Comparison of ENCODE assay signal across 23 cellular contexts in the genomic region with DNA sequence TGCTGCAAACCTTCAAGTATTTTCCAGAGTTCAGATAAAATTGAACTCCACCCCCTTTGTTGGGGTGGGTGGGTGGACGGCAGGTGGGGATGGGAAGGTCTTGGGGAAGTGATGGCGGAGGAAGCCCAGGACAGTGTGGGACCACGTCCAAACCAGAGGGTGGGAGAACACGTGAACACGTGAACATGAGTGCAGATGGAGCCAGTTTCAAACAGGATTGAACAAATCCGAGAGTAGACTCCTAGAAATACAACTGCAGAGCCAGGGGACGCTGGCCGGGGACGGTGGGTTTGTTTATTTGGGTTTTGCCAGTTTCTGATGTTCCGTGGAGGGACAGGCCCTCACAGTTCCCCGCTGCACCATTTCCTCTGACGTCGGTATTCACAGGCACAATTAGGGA. TPM values are rescaled to one million over a fixed set of nuclear protein-coding genes. Genes with fewer than 3 reads are reported as not detected.
A peak's percentile ranks its signal among the peaks of the same experiment; 100 is the strongest.
DNase-seq lines count a peak whose midpoint lies in the region; ATAC-seq and TF ChIP-seq lines count a peak whose summit lies in the region.
"Had no signal": no experiment of that assay in that cellular context is flagged by ENCODE, and none has a peak within 500 bp of the region (broad histone marks: within the 10 kb centered on the region; RNA-seq: fewer than 3 reads in every experiment).

No MANE protein-coding gene starts in this region.

- no peak for TF ChIP-seq CTCF in CD8-positive, alpha-beta T cell (IDR thresholded peaks at IDR 0.05)
- TF ChIP-seq CTCF in neural progenitor cell (IDR thresholded peaks at IDR 0.05) (no peak), spleen (IDR thresholded peaks at IDR 0.05 in 8 of 11, conservative IDR thresholded peaks at IDR 0.05 in 3 of 11) (no peak)

- peak overlapping the region; percentile 20 for H3K4me3 ChIP-seq in CD8-positive, alpha-beta T cell (ENCODE audit: low read depth, low read length)
- H3K4me3 ChIP-seq in HUES6 (ENCODE audit: low read depth, low read length): no peak overlapping the region
- H3K4me3 ChIP-seq in ectodermal cell (ENCODE audit: insufficient read depth, low read depth, low read length): no peak overlapping the region
- no peak overlapping the region for H3K4me3 ChIP-seq in neural progenitor cell
- peak overlapping the region in 1 of 8 donors; percentile 35 for H3K4me3 ChIP-seq in spleen
- H3K4me3 ChIP-seq: K562, mucosa of descending colon, sigmoid colon had no signal

- CTCF ChIA-PET in CD8-positive, alpha-beta T cell (lab: Charles Lee): no interaction called here

- H3K27me3 Mint-ChIP-seq in CD8-positive, alpha-beta T cell (ENCODE audit: low read depth): no peaks in the 10 kb centered on the region
- peaks cover 4% of the 10 kb centered on the region for H3K27me3 Mint-ChIP-seq in neural progenitor cell (ENCODE audit: insufficient read depth, low read depth)

- H3K27me3 ChIP-seq in CD8-positive, alpha-beta T cell (ENCODE audit: insufficient read depth, low read length): no peaks in the 10 kb centered on the region
- H3K27me3 ChIP-seq in HUES6 (ENCODE audit: control insufficient read depth, insufficient read depth, low read length) (no peaks in the 10 kb centered on the region), ectodermal cell (ENCODE audit: control insufficient read depth, insufficient read depth, low read length, poor library complexity, severe bottlenecking) (no peaks in the 10 kb centered on the region), neural progenitor cell (no peaks in the 10 kb centered on the region), spleen (replicated peaks in 1 of 7) (peaks cover 0 to 52% (median 0%) of the 10 kb centered on the region in 7 donors)

- H3K27ac ChIP-seq in CD8-positive, alpha-beta T cell (ENCODE audit: low read depth, low read length): no peak overlapping the region
- H3K27ac ChIP-seq in HUES6 (ENCODE audit: low read depth, low read length) (peak overlapping the region; percentile 68), ectodermal cell (ENCODE audit: insufficient read depth, low read depth, low read length, poor library complexity, severe bottlenecking) (peak overlapping the region; percentile 85), neural progenitor cell (peak overlapping the region; percentile 9), spleen (peak overlapping the region in 3 of 8 donors; percentile 62 to 68 (median 66))
- H3K27ac ChIP-seq: sigmoid colon had no signal

- peak overlapping the region; percentile 92 for H3K27ac Mint-ChIP-seq in CD8-positive, alpha-beta T cell
- peak overlapping the region; percentile 86 for H3K27ac Mint-ChIP-seq in neural progenitor cell

- no peaks in the 10 kb centered on the region for H3K79me2 ChIP-seq in neural progenitor cell (ENCODE audit: low read depth)

- peaks cover 26% of the 10 kb centered on the region for H3K4me1 ChIP-seq in CD8-positive, alpha-beta T cell (ENCODE audit: insufficient read depth, low read length)
- H3K4me1 ChIP-seq in HUES6 (ENCODE audit: control insufficient read depth, insufficient read depth, low read length): peaks cover 51% of the 10 kb centered on the region
- H3K4me1 ChIP-seq in ectodermal cell (ENCODE audit: control insufficient read depth, insufficient read depth, low read length): peaks cover 27% of the 10 kb centered on the region
- H3K4me1 ChIP-seq in neural progenitor cell: peaks cover 24% of the 10 kb centered on the region
- peaks cover 0 to 13% (median 0%) of the 10 kb centered on the region in 6 donors for H3K4me1 ChIP-seq in spleen

- H3K4me2 ChIP-seq in neural progenitor cell: no peak overlapping the region

- ATAC-seq in CD8-positive, alpha-beta T cell: no peak
- ATAC-seq in HG02610 (IDR thresholded peaks at IDR 0.05; ENCODE audit: unreplicated experiment): no peak
- ATAC-seq: K562, PC-3 had no signal

- H3K9ac ChIP-seq in HUES6 (ENCODE audit: low read length) (peak overlapping the region; percentile 55), neural progenitor cell (no peak overlapping the region)

- 88 to 90% methylated on average over 13 of the region's 13 CpGs for WGBS in ectodermal cell, 2 experiments
- WGBS in spleen, 5 donors: 67 to 82% (median 76%) methylated on average over 13 of the region's 13 CpGs

- peak overlapping the region; percentile 31 for H2AFZ ChIP-seq in neural progenitor cell (replicated peaks)

- H3K36me3 ChIP-seq in CD8-positive, alpha-beta T cell (ENCODE audit: insufficient read depth, low read length): no peaks in the 10 kb centered on the region
- H3K36me3 ChIP-seq in HUES6 (ENCODE audit: control insufficient read depth, insufficient read depth, low read length) (no peaks in the 10 kb centered on the region), ectodermal cell (ENCODE audit: control insufficient read depth, insufficient read depth, low read length) (no peaks in the 10 kb centered on the region), neural progenitor cell (no peaks in the 10 kb centered on the region), spleen (no peaks in the 10 kb centered on the region)
- H3K36me3 ChIP-seq: sigmoid colon had no signal

- no peak for TF ChIP-seq POLR2A in spleen (IDR thresholded peaks at IDR 0.05)

- H3K4me1 Mint-ChIP-seq in CD8-positive, alpha-beta T cell (ENCODE audit: low read depth): peaks cover 30% of the 10 kb centered on the region
- peaks cover 34% of the 10 kb centered on the region for H3K4me1 Mint-ChIP-seq in neural progenitor cell

- DNase-seq in CD8-positive, alpha-beta T cell: no peak
- no peak for DNase-seq in neural progenitor cell (ENCODE audit: low spot score)
- DNase-seq in spleen: no peak
- no peak for DNase-seq in DMS114 treated with DMSO at 0.1 percent for 48 hours (lab: John Stamatoyannopoulos, UW; ENCODE audit: unreplicated experiment)
- DNase-seq: activated CD4-positive, CD25-positive, alpha-beta regulatory T cell treated with anti-CD3 and anti-CD28 coated beads, Interleukin-2, amount 50 U/mL, for 72 hours; AML-193; DMS 273 treated with DMSO at 0.1 percent for 48 hours; effector memory CD4-positive, alpha-beta T cell; hippocampal formation; left colon; NCI-H1092; NCI-H748 treated with DMSO at 0.1 percent for 48 hours; PC-3; sigmoid colon had no signal

- H3F3A ChIP-seq in neural progenitor cell (ENCODE audit: low read depth): peaks cover 9% of the 10 kb centered on the region

- H4K20me1 ChIP-seq in neural progenitor cell (ENCODE audit: low read depth): no peaks in the 10 kb centered on the region

- POLR2A ChIA-PET in CD8-positive, alpha-beta T cell (lab: Charles Lee): interaction anchor here (0.7 to 2.3 kb wide), 4 partner anchors 11 to 109 kb away, joined by 3 to 10 read pairs (median 5); a partner anchor contains a TSS

- peak overlapping the region; percentile 80 for H3K4me3 Mint-ChIP-seq in CD8-positive, alpha-beta T cell
- H3K4me3 Mint-ChIP-seq in neural progenitor cell: peak overlapping the region; percentile 58

- intact Hi-C loops in CD8-positive, alpha-beta T cell (cut with DNase I, micrococcal nuclease): loop anchor here (5.0 to 10.0 kb wide), 3 partner anchors 69 to 176 kb away; a partner anchor contains a TSS
- intact Hi-C loops in spleen (cut with DNase I; ENCODE audit: low total_unique reads): no loop called here

- H3K9me3 ChIP-seq in CD8-positive, alpha-beta T cell (ENCODE audit: low read length): no peaks in the 10 kb centered on the region
- H3K9me3 ChIP-seq in HUES6 (ENCODE audit: control insufficient read depth, insufficient read depth, low read depth, low read length): 0 out of 2 replicates have a peak, but pooled peaks cover 4% of the 10 kb centered on the region
- no peaks in the 10 kb centered on the region for H3K9me3 ChIP-seq in ectodermal cell (ENCODE audit: control insufficient read depth, low read length)
- peaks cover 4% of the 10 kb centered on the region for H3K9me3 ChIP-seq in neural progenitor cell (ENCODE audit: low read depth)
- peaks cover 2 to 40% (median 33%) of the 10 kb centered on the region in 8 donors for H3K9me3 ChIP-seq in spleen
- H3K9me3 ChIP-seq: mucosa of descending colon had no signal

- peaks cover 20% of the 10 kb centered on the region for H3K9me3 Mint-ChIP-seq in CD8-positive, alpha-beta T cell
- peaks cover 21% of the 10 kb centered on the region for H3K9me3 Mint-ChIP-seq in neural progenitor cell

- H3K36me3 Mint-ChIP-seq in CD8-positive, alpha-beta T cell: peaks cover 21% of the 10 kb centered on the region
- H3K36me3 Mint-ChIP-seq in neural progenitor cell: no peaks in the 10 kb centered on the region

RNA-seq across cellular contexts. Expression of a gene that starts 2.9 kb away (rescaled TPM):
- not detected for total RNA-seq in CD8-positive, alpha-beta T cell
- polyA plus RNA-seq in ectodermal cell (2013, experiment 1 of 4): not detected
- polyA plus RNA-seq in ectodermal cell (2013, experiment 2 of 4): not detected
- polyA plus RNA-seq in ectodermal cell (2013, experiment 3 of 4): not detected
- not detected for polyA plus RNA-seq in ectodermal cell (2013, experiment 4 of 4)
- total RNA-seq in neural progenitor cell (ENCODE audit: low replicate concordance) (not detected in 2 replicates), spleen (not detected)
- polyA plus RNA-seq in spleen: not detected
- total RNA-seq: K562, left colon, mucosa of descending colon, osteocyte, PC-3, sigmoid colon, SK-MEL-5, temporal lobe had no signal
- polyA plus RNA-seq: K562, sigmoid colon had no signal

RNA-seq across cellular contexts. Expression of a gene that starts 8.4 kb away (rescaled TPM):
- total RNA-seq in CD8-positive, alpha-beta T cell: not detected
- polyA plus RNA-seq in ectodermal cell (2013, experiment 1 of 4): not detected
- polyA plus RNA-seq in ectodermal cell (2013, experiment 2 of 4): not detected
- not detected for polyA plus RNA-seq in ectodermal cell (2013, experiment 3 of 4)
- polyA plus RNA-seq in ectodermal cell (2013, experiment 4 of 4): not detected
- total RNA-seq in neural progenitor cell (ENCODE audit: low replicate concordance) (not detected in 2 replicates), spleen (not detected)
- polyA plus RNA-seq in spleen: not detected
- total RNA-seq: K562, left colon, mucosa of descending colon, osteocyte, PC-3, sigmoid colon, SK-MEL-5, temporal lobe had no signal
- polyA plus RNA-seq: adipose tissue, K562, sigmoid colon had no signal

RNA-seq across cellular contexts. Expression of a gene that starts 10.2 kb away (rescaled TPM):
- total RNA-seq in CD8-positive, alpha-beta T cell: not detected
- not detected for polyA plus RNA-seq in ectodermal cell (2013, experiment 1 of 4)
- polyA plus RNA-seq in ectodermal cell (2013, experiment 2 of 4): not detected
- not detected for polyA plus RNA-seq in ectodermal cell (2013, experiment 3 of 4)
- not detected for polyA plus RNA-seq in ectodermal cell (2013, experiment 4 of 4)
- total RNA-seq in neural progenitor cell (ENCODE audit: low replicate concordance) (not detected in 2 replicates), spleen (not detected)
- polyA plus RNA-seq in spleen: not detected
- total RNA-seq: K562, left colon, mucosa of descending colon, osteocyte, PC-3, SK-MEL-5, temporal lobe had no signal
- polyA plus RNA-seq: adipose tissue, K562, sigmoid colon had no signal

RNA-seq across cellular contexts. Expression of a gene that starts 25.1 kb away (rescaled TPM):
- total RNA-seq in CD8-positive, alpha-beta T cell: not detected
- polyA plus RNA-seq in ectodermal cell (2013, experiment 1 of 4): not detected
- polyA plus RNA-seq in ectodermal cell (2013, experiment 2 of 4): not detected
- polyA plus RNA-seq in ectodermal cell (2013, experiment 3 of 4): not detected
- not detected for polyA plus RNA-seq in ectodermal cell (2013, experiment 4 of 4)
- not detected in 2 replicates for total RNA-seq in neural progenitor cell (ENCODE audit: low replicate concordance)
- total RNA-seq in spleen: not detected
- not detected for polyA plus RNA-seq in spleen
- total RNA-seq: K562, left colon, mucosa of descending colon, osteocyte, PC-3, sigmoid colon, SK-MEL-5, temporal lobe had no signal
- polyA plus RNA-seq: adipose tissue, K562, sigmoid colon had no signal

RNA-seq across cellular contexts. Expression of a gene that starts 32.0 kb away (rescaled TPM):
- total RNA-seq in CD8-positive, alpha-beta T cell: not detected
- not detected for polyA plus RNA-seq in ectodermal cell (2013, experiment 1 of 4)
- not detected for polyA plus RNA-seq in ectodermal cell (2013, experiment 2 of 4)
- not detected for polyA plus RNA-seq in ectodermal cell (2013, experiment 3 of 4)
- polyA plus RNA-seq in ectodermal cell (2013, experiment 4 of 4): not detected
- total RNA-seq in neural progenitor cell (ENCODE audit: low replicate concordance) (not detected in 2 replicates), spleen (not detected)
- polyA plus RNA-seq in spleen: not detected
- total RNA-seq: K562, left colon, mucosa of descending colon, osteocyte, PC-3, sigmoid colon, SK-MEL-5, temporal lobe had no signal
- polyA plus RNA-seq: adipose tissue, K562, sigmoid colon had no signal
